8 cellular contexts compared by ENCODE assay signal in genomic region chr2:138085441-138085840, GRCh38.
DNase-seq lines count a peak whose midpoint lies in the region; TF ChIP-seq lines count a peak whose summit lies in the region.
"Not testable (repeated sequence)": the region's sequence is repeated elsewhere in the genome, so short reads cannot be mapped to it uniquely, and the experiment has no call there.

No MANE protein-coding gene starts in this region.

- 10% methylated on average over 1 of the region's 1 CpG for WGBS in SK-N-SH (ENCODE audit: low lambda C conversion rate)
- WGBS in mammary epithelial cell (ENCODE audit: low coverage, missing lambda C conversion rate) = 0% methylated on average over 1 of the region's 1 CpG
- 26% methylated on average over 1 of the region's 1 CpG for WGBS in smooth muscle cell (ENCODE audit: low lambda C conversion rate)

- not testable (repeated sequence) for H3K36me3 ChIP-seq in SK-N-SH (replicated peaks in 1 of 2; ENCODE audit: control insufficient read depth in 1 of 2, insufficient read depth in 2 of 2, low read length in 1 of 2); mammary epithelial cell (ENCODE audit: insufficient read depth, low read length); smooth muscle cell (ENCODE audit: low read depth)

- BruUV-seq in mammary epithelial cell (replicated peaks; lab: Mats Ljungman, UMichigan) = not testable (repeated sequence)

- peak; percentile 80 for DNase-seq in EH (ENCODE audit: low read depth)
- DNase-seq in HFF-Myc (ENCODE audit: extremely low read depth, low read depth) = peak; percentile 11
- peak; percentile 73 for DNase-seq in M059J (ENCODE audit: low read depth)
- DNase-seq in SK-N-SH; smooth muscle cell (lab: John Stamatoyannopoulos, UW; ENCODE audit: unreplicated experiment): not testable (repeated sequence)
- peak; percentile 60 for DNase-seq in mammary epithelial cell
- peak; percentile 25 for DNase-seq in fibroblast of gingiva (ENCODE audit: low read depth)
- peak; percentile 57 for DNase-seq in foreskin melanocyte

- intact Hi-C loops in mammary epithelial cell (cut with micrococcal nuclease) = not testable (repeated sequence)

- H2AFZ ChIP-seq in SK-N-SH (ENCODE audit: low read depth); mammary epithelial cell (ENCODE audit: low read depth, low read length); smooth muscle cell (ENCODE audit: low read depth): not testable (repeated sequence)

- H3K4me2 ChIP-seq in SK-N-SH (peak overlapping the region; percentile 54; the same call in 1 of the 2 replicates), smooth muscle cell (peak overlapping the region; percentile 59)
- H3K4me2 ChIP-seq in mammary epithelial cell (ENCODE audit: insufficient read depth, low read depth, low read length) = not testable (repeated sequence)

- CTCF ChIA-PET in SK-N-SH (lab: Yijun Ruan, JAX); mammary epithelial cell (lab: Charles Lee; ENCODE audit: low non-redundant PET): not testable (repeated sequence)

- not testable (repeated sequence) for H3K27me3 ChIP-seq in SK-N-SH (ENCODE audit: insufficient read depth); mammary epithelial cell (ENCODE audit: insufficient read depth, low read length); smooth muscle cell (ENCODE audit: low read depth)

- H4K20me1 ChIP-seq in SK-N-SH (ENCODE audit: insufficient read depth); mammary epithelial cell (ENCODE audit: insufficient read depth, low read length); smooth muscle cell (ENCODE audit: low read depth): not testable (repeated sequence)

- dilution Hi-C loops in mammary epithelial cell (cut with HindIII; ENCODE audit: low sequenced_read_pairs) = not testable (repeated sequence)

- H3K79me2 ChIP-seq in SK-N-SH (ENCODE audit: insufficient read depth); mammary epithelial cell (ENCODE audit: insufficient read depth, low read length); smooth muscle cell (ENCODE audit: low read depth): not testable (repeated sequence)

- not testable (repeated sequence) for H3K4me3 ChIP-seq in HFF-Myc (replicated peaks; ENCODE audit: low read depth, low read length); SK-N-SH (ENCODE audit: low read depth in 2 of 2, low read length in 1 of 2); mammary epithelial cell (replicated peaks in 1 of 3; ENCODE audit: insufficient read depth in 1 of 3, low read depth in 2 of 3, low read length in 3 of 3); smooth muscle cell

- in situ Hi-C loops in mammary epithelial cell (cut with MboI; ENCODE audit: low sequenced_read_pairs in 2 of 2) = loop anchor here in 1 of 2 donors (10.0 to 25.0 kb wide), 2 partner anchors 148 to 699 kb away; partner anchors contain the start of gene NXPH2

- peak overlapping the region; percentile 65 to 81; a peak in 3 of 4 replicates for H3K27ac ChIP-seq in SK-N-SH (ENCODE audit: low read depth in 2 of 2, low read length in 1 of 2)
- H3K27ac ChIP-seq in mammary epithelial cell (ENCODE audit: insufficient read depth, low read depth, low read length) = not testable (repeated sequence)
- peak overlapping the region; percentile 79 for H3K27ac ChIP-seq in smooth muscle cell (ENCODE audit: low read depth)

- H3K9ac ChIP-seq in SK-N-SH; mammary epithelial cell (ENCODE audit: insufficient read depth, low read length); smooth muscle cell (ENCODE audit: low read depth): not testable (repeated sequence)

- TF ChIP-seq RAD21 in SK-N-SH (IDR thresholded peaks at IDR 0.05; ENCODE audit: low read length) = not testable (repeated sequence)

- POLR2A ChIA-PET in SK-N-SH (lab: Yijun Ruan, JAX) = not testable (repeated sequence)

- H3K9me3 ChIP-seq in SK-N-SH; mammary epithelial cell (replicated peaks; ENCODE audit: insufficient read depth, low read length); smooth muscle cell (replicated peaks; ENCODE audit: low read depth): not testable (repeated sequence)

- H3K4me1 ChIP-seq in SK-N-SH (ENCODE audit: control insufficient read depth in 1 of 2, insufficient read depth in 2 of 2, low read depth in 1 of 2, low read length in 1 of 2) = peaks cover 8 to 13% of the 10 kb centered on the region in 2 experiments; a peak in 2 of 4 replicates
- H3K4me1 ChIP-seq in mammary epithelial cell (ENCODE audit: insufficient read depth, low read length) = peaks cover 12% of the 10 kb centered on the region
- H3K4me1 ChIP-seq in smooth muscle cell (ENCODE audit: low read depth) = not testable (repeated sequence)

- TF ChIP-seq CTCF in HFF-Myc (IDR thresholded peaks at IDR 0.05; ENCODE audit: low read depth, low read length, missing control alignments); SK-N-SH (IDR thresholded peaks at IDR 0.05); mammary epithelial cell (conservative IDR thresholded peaks at IDR 0.05 in 1 of 2, IDR thresholded peaks at IDR 0.05 in 1 of 2; ENCODE audit: extremely low read depth in 1 of 2, insufficient read depth in 1 of 2, low read depth in 1 of 2, low read length in 2 of 2); smooth muscle cell (IDR thresholded peaks at IDR 0.05; ENCODE audit: borderline replicate concordance, insufficient read depth, poor library complexity, severe bottlenecking): not testable (repeated sequence)

- TF ChIP-seq EP300 in SK-N-SH (IDR thresholded peaks at IDR 0.05; ENCODE audit: borderline replicate concordance in 1 of 2, low read depth in 1 of 2, low read length in 1 of 2) = peak in 1 of 2 experiments; percentile 88; a peak in 2 of 4 replicates

- peaks cover 12% of the 10 kb centered on the region for H3F3A ChIP-seq in SK-N-SH (replicated peaks; ENCODE audit: insufficient read depth)
- H3F3A ChIP-seq in smooth muscle cell (ENCODE audit: low read depth) = not testable (repeated sequence)

- not testable (repeated sequence) for H3K9me2 ChIP-seq in SK-N-SH

TF ChIP-seq in SK-N-SH, 30 proteins besides CTCF, POLR2A, EP300 and RAD21:
- TF ChIP-seq TCF12 (IDR thresholded peaks at IDR 0.05) = peak; percentile 93
- 0 out of 2 replicates have a peak, but pooled peaks have one; percentile 52 for TF ChIP-seq FOXM1 (IDR thresholded peaks at IDR 0.05; ENCODE audit: low read depth)
- peak; percentile 91 for TF ChIP-seq JUND (IDR thresholded peaks at IDR 0.05)
- TF ChIP-seq PBX3 (IDR thresholded peaks at IDR 0.05) = peak; percentile 88
- peak; percentile 61 for TF ChIP-seq NFIC (IDR thresholded peaks at IDR 0.05; ENCODE audit: borderline replicate concordance)
- TF ChIP-seq MEF2A (IDR thresholded peaks at IDR 0.05; ENCODE audit: borderline replicate concordance, low read depth) = peak; percentile 66; the same call in 1 of the 2 replicates
- peak; percentile 75; the same call in 1 of the 2 replicates for TF ChIP-seq RXRA (IDR thresholded peaks at IDR 0.05; ENCODE audit: borderline replicate concordance, low read depth)
- peak; percentile 86 for TF ChIP-seq TEAD4 (IDR thresholded peaks at IDR 0.05; ENCODE audit: borderline replicate concordance, insufficient read depth)
- TF ChIP-seq FOSL2 (IDR thresholded peaks at IDR 0.05; ENCODE audit: borderline replicate concordance, low read depth) = peak; percentile 73
